ENCODE assay signal across 23 cellular contexts in the genomic region with DNA sequence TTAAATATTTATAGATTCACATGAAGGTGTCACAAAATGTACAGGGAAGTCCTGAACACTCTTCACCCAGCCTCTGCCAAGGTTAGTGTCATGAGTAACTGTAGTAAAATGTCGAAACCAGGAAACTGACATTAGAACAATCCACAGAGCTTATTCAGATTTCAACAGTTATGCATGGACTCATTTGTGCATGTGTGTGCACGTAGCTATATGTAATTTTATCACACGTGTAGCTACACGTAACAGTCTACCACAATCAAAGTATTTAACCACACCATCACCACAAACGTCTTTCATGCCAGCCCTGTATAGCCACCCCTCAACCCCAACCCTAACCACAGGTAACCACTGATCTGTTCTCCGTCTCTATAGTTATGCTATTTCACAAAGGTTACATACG.
DNase-seq lines count a peak whose midpoint lies in the region; ATAC-seq and TF ChIP-seq lines count a peak whose summit lies in the region.
"Had no signal": no experiment of that assay in that cellular context is flagged by ENCODE, and none has a peak within 500 bp of the region (broad histone marks: within the 10 kb centered on the region; RNA-seq: fewer than 3 reads in every experiment).

No MANE protein-coding gene starts in this region.

- H3K27me3 ChIP-seq in esophagus muscularis mucosa: no peaks in the 10 kb centered on the region
- H3K27me3 ChIP-seq: BLaER1 treated with 17β-estradiol and CSF1 and Interleukin-3, amounts not matched to agents 10 nM and 100 nM had no signal

- H3K9me3 ChIP-seq in esophagus muscularis mucosa: no peaks in the 10 kb centered on the region
- H3K9me3 ChIP-seq: BLaER1 treated with 17β-estradiol and CSF1 and Interleukin-3, amounts not matched to agents 10 nM and 100 nM; psoas muscle; SJCRH30 had no signal

- H3K4me3 ChIP-seq in esophagus muscularis mucosa: no peak overlapping the region
- H3K4me3 ChIP-seq: BLaER1 treated with 17β-estradiol and CSF1 and Interleukin-3, amounts not matched to agents 10 nM and 100 nM; PC-9; psoas muscle; SJCRH30 had no signal

- no peak for TF ChIP-seq CTCF in esophagus muscularis mucosa (IDR thresholded peaks at IDR 0.05)

- no peak for ATAC-seq in sciatic nerve
- ATAC-seq: activated CD8-positive, alpha-beta memory T cell treated with anti-CD3 and anti-CD28 coated beads, Interleukin-2, amount 10 ng/mL, durations not matched to agents 7 days and 5 days; psoas muscle had no signal

- no peaks in the 10 kb centered on the region for H3K36me3 ChIP-seq in esophagus muscularis mucosa
- H3K36me3 ChIP-seq: SJCRH30 had no signal

- no peak for TF ChIP-seq EP300 in esophagus muscularis mucosa (IDR thresholded peaks at IDR 0.05)

- WGBS in esophagus muscularis mucosa: 73% methylated on average over 7 of the region's 7 CpGs

- intact Hi-C loops in esophagus muscularis mucosa (cut with DNase I): no loop called here
- intact Hi-C loops in sciatic nerve (cut with DNase I): no loop called here

- DNase-seq in AML-193 (lab: John Stamatoyannopoulos, UW) (peak; percentile 3), HPDE6-E6E7 (ENCODE audit: extremely low spot score) (peak; percentile 54), SKM-1 treated with dmso at 0.1 percent for 144 hours (lab: John Stamatoyannopoulos, UW; ENCODE audit: unreplicated experiment) (peak; percentile 45), esophagus muscularis mucosa (ENCODE audit: extremely low spot score) (peak; percentile 24), SHP77 (lab: John Stamatoyannopoulos, UW) (no peak), iPS-NIHi11 (ENCODE audit: low spot score) (no peak), middle frontal gyrus (ENCODE audit: extremely low spot score, low spot score) (no peak), sciatic nerve (ENCODE audit: low spot score) (no peak)
- DNase-seq: activated CD4-positive, alpha-beta T cell treated with anti-CD3 and anti-CD28 coated beads, Interleukin-2, amount 10 ng/mL, durations not matched to agents 7 days and 5 days; activated CD8-positive, alpha-beta memory T cell treated with anti-CD3 and anti-CD28 coated beads, Interleukin-2, amount 10 ng/mL, durations not matched to agents 7 days and 5 days; activated naive CD4-positive, alpha-beta T cell treated with anti-CD3 and anti-CD28 coated beads for 36 hours; amygdala; cortex of kidney; endodermal cell; glutamatergic neuron; Karpas-422; NCI-H1105 treated with DMSO at 0.1 percent for 48 hours; NCI-H2029 treated with DMSO at 0.1 percent for 48 hours; PC-9; psoas muscle; SJCRH30 had no signal

- TF ChIP-seq POLR2A in esophagus muscularis mucosa (IDR thresholded peaks at IDR 0.05; ENCODE audit: low read depth): no peak

- no peak overlapping the region for H3K27ac ChIP-seq in esophagus muscularis mucosa (replicated peaks in 1 of 4)
- H3K27ac ChIP-seq: BLaER1 treated with 17β-estradiol and CSF1 and Interleukin-3, amounts not matched to agents 10 nM and 100 nM; PC-9; psoas muscle; SJCRH30; VCaP had no signal

- H3K4me1 ChIP-seq in esophagus muscularis mucosa: peaks cover 0 to 10% (median 4%) of the 10 kb centered on the region in 4 donors
- H3K4me1 ChIP-seq: BLaER1 treated with 17β-estradiol and CSF1 and Interleukin-3, amounts not matched to agents 10 nM and 100 nM; psoas muscle; SJCRH30 had no signal

Comparison
In these comparisons a context has a peak if more than half of its experiments do, and no peak if none do; other contexts are left out.
1. DNase-seq: peak in AML-193 (2 of 2), HPDE6-E6E7 (single experiment), SKM-1 treated with dmso at 0.1 percent for 144 hours (single experiment) and esophagus muscularis mucosa (single experiment); none in SHP77 (0 of 2), iPS-NIHi11 (single experiment), middle frontal gyrus (single experiment) and sciatic nerve (single experiment).